In genomic region chr2:122219504-122219903, GRCh38 we compare ENCODE assay signal across 26 cellular contexts.
"Had no signal": no experiment of that assay in that cellular context is flagged by ENCODE, and none has a peak within 500 bp of the region (broad histone marks: within the 10 kb centered on the region; RNA-seq: fewer than 3 reads in every experiment).

No MANE protein-coding gene starts in this region.

- H3K27ac ChIP-seq: stomach, suprapubic skin, testis, thoracic aorta, thyroid gland, tibial artery, tibial nerve, transverse colon, upper lobe of left lung, upper lobe of right lung, uterus, vagina had no signal

- H3K4me1 ChIP-seq: stomach, suprapubic skin, testis, thyroid gland, tibial artery, tibial nerve, transverse colon, upper lobe of left lung, upper lobe of right lung, uterus, vagina had no signal

- H3K36me3 ChIP-seq: stomach, suprapubic skin, thoracic aorta, thyroid gland, tibial artery, tibial nerve, transverse colon, upper lobe of left lung, upper lobe of right lung, uterus, vagina had no signal

- FAIRE-seq: urothelium cell line had no signal

- DNase-seq: stimulated activated CD4-positive, alpha-beta T cell treated with anti-CD3 and anti-CD28 coated beads, Interleukin-2, amount 100 ng/mL, for 48 hours; stimulated activated CD4-positive, alpha-beta T cell treated with anti-CD3 and anti-CD28 coated beads, Interleukin-4, amount 100 ng/mL, for 1 hour; stimulated activated CD4-positive, alpha-beta T cell treated with anti-CD3 and anti-CD28 coated beads, Interleukin-4, amount 100 ng/mL, for 24 hours; stimulated activated CD4-positive, alpha-beta T cell treated with anti-CD3 and anti-CD28 coated beads, Interleukin-4, amount 100 ng/mL, for 4 hours; stimulated activated CD8-positive, alpha-beta memory T cell treated with anti-CD3 and anti-CD28 coated beads, Interleukin-4, amount 100 ng/mL, for 48 hours; stimulated activated naive B cell treated with anti-CD40 and anti-IgM and Interleukin-4, amounts not matched to agents 10 μg/mL and 1 μg/mL and 100 μg/mL, for 72 hours; stimulated activated naive CD4-positive, alpha-beta T cell; stimulated activated naive CD4-positive, alpha-beta T cell treated with Interleukin-2 at 50 U/mL for 16 hours; stimulated activated naive CD8-positive, alpha-beta T cell treated with anti-CD3 and anti-CD28 coated beads, Interleukin-15, amount 100 ng/mL, for 72 hours; stimulated activated naive CD8-positive, alpha-beta T cell treated with anti-CD3 and anti-CD28 coated beads, Interleukin-15, Interleukin-2, amounts not matched to agents 100 U/mL and 50 U/mL, for 24 hours; stomach; substantia nigra; testis; thyroid gland; tibial artery; transverse colon; upper lobe of left lung; upper lobe of right lung; uterus had no signal

- ATAC-seq: stimulated activated effector memory CD8-positive, alpha-beta T cell treated with anti-CD3 and anti-CD28 coated beads, Interleukin-12 subunit alpha, Interleukin-12 subunit beta, amount 100 ng/mL, for 72 hours; stimulated activated memory B cell treated with anti-CD40 and anti-IgM and Interleukin-4, amounts not matched to agents 10 μg/mL and 1 μg/mL and 100 μg/mL, for 72 hours; stimulated activated naive B cell treated with anti-CD40 and anti-IgM and Interleukin-4, amounts not matched to agents 10 μg/mL and 1 μg/mL and 100 μg/mL, for 72 hours; stimulated activated naive CD8-positive, alpha-beta T cell treated with anti-CD3 and anti-CD28 coated beads, Interleukin-15, amount 100 ng/mL, for 72 hours; stimulated activated naive CD8-positive, alpha-beta T cell treated with anti-CD3 and anti-CD28 coated beads, Interleukin-15, Interleukin-2, amounts not matched to agents 100 U/mL and 50 U/mL, for 24 hours; upper lobe of right lung had no signal

- H3K4me3 ChIP-seq: stomach, suprapubic skin, testis, thoracic aorta, thyroid gland, tibial artery, tibial nerve, transverse colon, upper lobe of left lung, upper lobe of right lung, uterus, vagina had no signal

- H3K27me3 ChIP-seq: stomach, testis, thyroid gland, tibial artery, tibial nerve, transverse colon, upper lobe of left lung, upper lobe of right lung, uterus, vagina had no signal

- H3K9me3 ChIP-seq: stomach, suprapubic skin, testis, thoracic aorta, thyroid gland, tibial artery, tibial nerve, transverse colon, upper lobe of left lung, upper lobe of right lung, uterus, vagina had no signal
